8 cellular contexts compared by ENCODE assay signal in the genomic region with DNA sequence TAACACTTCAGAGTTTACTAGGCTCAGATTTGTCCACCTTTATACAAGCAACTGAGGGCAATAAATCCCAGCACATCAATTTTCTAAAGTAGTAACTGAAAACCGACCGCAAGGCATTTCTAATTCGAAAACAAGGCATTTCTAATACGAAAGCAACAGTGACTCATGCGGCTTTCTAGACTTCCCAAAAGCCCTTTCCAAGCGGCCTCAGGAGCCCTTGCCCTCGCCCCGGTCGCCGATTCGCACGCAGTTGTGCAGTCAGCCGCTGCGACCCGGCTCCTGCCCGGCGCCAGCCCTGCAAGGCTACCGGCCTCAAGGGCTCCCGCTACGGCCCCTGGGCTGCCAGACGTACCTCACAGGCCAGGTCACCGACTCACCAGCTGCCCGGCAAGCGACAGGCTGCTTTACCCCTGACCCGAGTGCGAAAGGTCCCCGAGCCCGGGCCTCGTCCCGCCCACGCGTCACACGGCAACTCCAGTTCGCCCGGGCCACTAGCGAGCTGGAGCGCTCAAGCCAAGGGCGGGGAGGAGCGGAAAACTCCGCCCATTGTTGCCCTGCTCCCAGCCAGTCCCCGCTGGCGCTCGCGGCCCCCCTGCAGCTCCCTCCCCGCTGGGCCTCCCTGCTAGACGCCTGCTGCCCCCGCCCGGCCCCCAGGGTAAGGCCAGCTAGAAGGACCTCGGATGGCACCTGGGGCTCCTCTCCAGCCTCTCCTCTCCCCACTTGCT. TPM values are rescaled to one million over a fixed set of nuclear protein-coding genes. Genes with fewer than 3 reads are reported as not detected.
DNase-seq lines count a peak whose midpoint lies in the region; ATAC-seq and TF ChIP-seq lines count a peak whose summit lies in the region.

No MANE protein-coding gene starts in this region.

- H3K36me3 Mint-ChIP-seq in GM23338 (ENCODE audit: low read depth): no peaks in the 10 kb centered on the region

- H3K4me3 Mint-ChIP-seq in GM23338: peak overlapping the region; percentile 78

- H2AFZ ChIP-seq in GM23338: peak overlapping the region; percentile 83

- H3K36me3 ChIP-seq in ES-I3 (ENCODE audit: insufficient read depth, low read length) (no peaks in the 10 kb centered on the region), GM23338 (ENCODE audit: insufficient read depth) (no peaks in the 10 kb centered on the region), vagina (no peaks in the 10 kb centered on the region)

- no peaks in the 10 kb centered on the region for H3K9me3 ChIP-seq in ES-I3 (ENCODE audit: control insufficient read depth, insufficient read depth, low read length)
- no peaks in the 10 kb centered on the region for H3K9me3 ChIP-seq in vagina

- H3K27me3 Mint-ChIP-seq in GM23338 (ENCODE audit: insufficient read depth, low read depth, poor library complexity): no peaks in the 10 kb centered on the region

- no peak for TF ChIP-seq POLR2A in vagina (IDR thresholded peaks at IDR 0.05)

- H3K4me3 ChIP-seq in GM23338 (peak overlapping the region; percentile 75), vagina (peak overlapping the region; percentile 58 to 68)

- no peaks in the 10 kb centered on the region for H3K9me2 ChIP-seq in GM23338 (ENCODE audit: insufficient read depth)

- DNase-seq in GM23338 (ENCODE audit: low spot score) (peak; percentile 90), LoVo (ENCODE audit: low spot score) (peak; percentile 91), T-helper 2 cell (peak; percentile 61 to 83 (median 69)), anterior cingulate cortex (lab: John Stamatoyannopoulos, UW) (peak in 55 of 58 donors; percentile 19 to 92 (median 81)), hepatic stellate cell (ENCODE audit: low spot score) (peak; percentile 82), putamen (ENCODE audit: low spot score) (peak; percentile 85), vagina (ENCODE audit: extremely low spot score in 2 of 2) (no peak)

- H3K27ac ChIP-seq in GM23338 (ENCODE audit: low read depth) (peak overlapping the region; percentile 56), vagina (peak overlapping the region; percentile 79)

- peaks cover 26% of the 10 kb centered on the region for H3K4me1 Mint-ChIP-seq in GM23338

- no peaks in the 10 kb centered on the region for H3F3A ChIP-seq in GM23338 (replicated peaks; ENCODE audit: low read depth)

- peak overlapping the region; percentile 80 for H3K27ac Mint-ChIP-seq in GM23338

- H3K9me3 Mint-ChIP-seq in GM23338: no peaks in the 10 kb centered on the region; the same call in 2 of the 3 replicates

- no peaks in the 10 kb centered on the region for H3K27me3 ChIP-seq in GM23338 (ENCODE audit: insufficient read depth)
- no peaks in the 10 kb centered on the region for H3K27me3 ChIP-seq in vagina

- H3K9ac ChIP-seq in ES-I3 (ENCODE audit: low read depth, low read length): peak overlapping the region; percentile 91

- peak overlapping the region; percentile 77 for H3K4me2 ChIP-seq in GM23338

- peaks cover 34% of the 10 kb centered on the region for H4K20me1 ChIP-seq in GM23338 (replicated peaks; ENCODE audit: insufficient read depth)

- peak in 1 of 2 experiments; percentile 39; a peak in 2 of 4 replicates for TF ChIP-seq CTCF in GM23338 (conservative IDR thresholded peaks at IDR 0.05; ENCODE audit: low read depth in 2 of 2)
- no peak for TF ChIP-seq CTCF in vagina (IDR thresholded peaks at IDR 0.05)

- ATAC-seq in GM23338: peak; percentile 94

- intact Hi-C loops in vagina (cut with DNase I): no loop called here

- H3K4me1 ChIP-seq in ES-I3 (ENCODE audit: insufficient read depth, low read length) (peaks cover 19% of the 10 kb centered on the region), GM23338 (ENCODE audit: insufficient read depth) (peaks cover 37% of the 10 kb centered on the region), vagina (peaks cover 95% of the 10 kb centered on the region)

- peaks cover 94% of the 10 kb centered on the region for H3K79me2 ChIP-seq in GM23338 (replicated peaks; ENCODE audit: insufficient read depth)

TF ChIP-seq in GM23338, 12 proteins besides CTCF, POLR2A, EP300 and RAD21 (continues in another document):
- TF ChIP-seq, protein P1, sequence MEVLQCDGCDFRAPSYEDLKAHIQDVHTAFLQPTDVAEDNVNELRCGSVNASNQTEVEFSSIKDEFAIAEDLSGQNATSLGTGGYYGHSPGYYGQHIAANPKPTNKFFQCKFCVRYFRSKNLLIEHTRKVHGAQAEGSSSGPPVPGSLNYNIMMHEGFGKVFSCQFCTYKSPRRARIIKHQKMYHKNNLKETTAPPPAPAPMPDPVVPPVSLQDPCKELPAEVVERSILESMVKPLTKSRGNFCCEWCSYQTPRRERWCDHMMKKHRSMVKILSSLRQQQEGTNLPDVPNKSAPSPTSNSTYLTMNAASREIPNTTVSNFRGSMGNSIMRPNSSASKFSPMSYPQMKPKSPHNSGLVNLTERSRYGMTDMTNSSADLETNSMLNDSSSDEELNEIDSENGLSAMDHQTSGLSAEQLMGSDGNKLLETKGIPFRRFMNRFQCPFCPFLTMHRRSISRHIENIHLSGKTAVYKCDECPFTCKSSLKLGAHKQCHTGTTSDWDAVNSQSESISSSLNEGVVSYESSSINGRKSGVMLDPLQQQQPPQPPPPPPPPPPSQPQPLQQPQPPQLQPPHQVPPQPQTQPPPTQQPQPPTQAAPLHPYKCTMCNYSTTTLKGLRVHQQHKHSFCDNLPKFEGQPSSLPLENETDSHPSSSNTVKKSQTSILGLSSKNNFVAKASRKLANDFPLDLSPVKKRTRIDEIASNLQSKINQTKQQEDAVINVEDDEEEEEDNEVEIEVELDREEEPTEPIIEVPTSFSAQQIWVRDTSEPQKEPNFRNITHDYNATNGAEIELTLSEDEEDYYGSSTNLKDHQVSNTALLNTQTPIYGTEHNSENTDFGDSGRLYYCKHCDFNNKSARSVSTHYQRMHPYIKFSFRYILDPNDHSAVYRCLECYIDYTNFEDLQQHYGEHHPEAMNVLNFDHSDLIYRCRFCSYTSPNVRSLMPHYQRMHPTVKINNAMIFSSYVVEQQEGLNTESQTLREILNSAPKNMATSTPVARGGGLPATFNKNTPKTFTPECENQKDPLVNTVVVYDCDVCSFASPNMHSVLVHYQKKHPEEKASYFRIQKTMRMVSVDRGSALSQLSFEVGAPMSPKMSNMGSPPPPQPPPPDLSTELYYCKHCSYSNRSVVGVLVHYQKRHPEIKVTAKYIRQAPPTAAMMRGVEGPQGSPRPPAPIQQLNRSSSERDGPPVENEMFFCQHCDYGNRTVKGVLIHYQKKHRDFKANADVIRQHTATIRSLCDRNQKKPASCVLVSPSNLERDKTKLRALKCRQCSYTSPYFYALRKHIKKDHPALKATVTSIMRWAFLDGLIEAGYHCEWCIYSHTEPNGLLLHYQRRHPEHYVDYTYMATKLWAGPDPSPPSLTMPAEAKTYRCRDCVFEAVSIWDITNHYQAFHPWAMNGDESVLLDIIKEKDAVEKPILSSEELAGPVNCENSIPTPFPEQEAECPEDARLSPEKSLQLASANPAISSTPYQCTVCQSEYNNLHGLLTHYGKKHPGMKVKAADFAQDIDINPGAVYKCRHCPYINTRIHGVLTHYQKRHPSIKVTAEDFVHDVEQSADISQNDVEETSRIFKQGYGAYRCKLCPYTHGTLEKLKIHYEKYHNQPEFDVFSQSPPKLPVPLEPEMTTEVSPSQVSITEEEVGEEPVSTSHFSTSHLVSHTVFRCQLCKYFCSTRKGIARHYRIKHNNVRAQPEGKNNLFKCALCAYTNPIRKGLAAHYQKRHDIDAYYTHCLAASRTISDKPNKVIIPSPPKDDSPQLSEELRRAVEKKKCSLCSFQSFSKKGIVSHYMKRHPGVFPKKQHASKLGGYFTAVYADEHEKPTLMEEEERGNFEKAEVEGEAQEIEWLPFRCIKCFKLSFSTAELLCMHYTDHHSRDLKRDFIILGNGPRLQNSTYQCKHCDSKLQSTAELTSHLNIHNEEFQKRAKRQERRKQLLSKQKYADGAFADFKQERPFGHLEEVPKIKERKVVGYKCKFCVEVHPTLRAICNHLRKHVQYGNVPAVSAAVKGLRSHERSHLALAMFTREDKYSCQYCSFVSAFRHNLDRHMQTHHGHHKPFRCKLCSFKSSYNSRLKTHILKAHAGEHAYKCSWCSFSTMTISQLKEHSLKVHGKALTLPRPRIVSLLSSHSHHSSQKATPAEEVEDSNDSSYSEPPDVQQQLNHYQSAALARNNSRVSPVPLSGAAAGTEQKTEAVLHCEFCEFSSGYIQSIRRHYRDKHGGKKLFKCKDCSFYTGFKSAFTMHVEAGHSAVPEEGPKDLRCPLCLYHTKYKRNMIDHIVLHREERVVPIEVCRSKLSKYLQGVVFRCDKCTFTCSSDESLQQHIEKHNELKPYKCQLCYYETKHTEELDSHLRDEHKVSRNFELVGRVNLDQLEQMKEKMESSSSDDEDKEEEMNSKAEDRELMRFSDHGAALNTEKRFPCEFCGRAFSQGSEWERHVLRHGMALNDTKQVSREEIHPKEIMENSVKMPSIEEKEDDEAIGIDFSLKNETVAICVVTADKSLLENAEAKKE (CRISPR knock-in tag; IDR thresholded peaks at IDR 0.05): no peak
- TF ChIP-seq POLR2AphosphoS5 (IDR thresholded peaks at IDR 0.05; ENCODE audit: low read depth) (peak; percentile 72), NANOG (IDR thresholded peaks at IDR 0.05; ENCODE audit: borderline replicate concordance) (no peak), STAT1 (IDR thresholded peaks at IDR 0.05; ENCODE audit: unreplicated experiment) (no peak), ZNF114 (CRISPR knock-in tag; IDR thresholded peaks at IDR 0.05) (no peak), CREB1 (CRISPR knock-in tag; IDR thresholded peaks at IDR 0.05; ENCODE audit: low read depth) (peak; percentile 69)

RNA-seq across cellular contexts. Expression of a gene that starts 7.3 kb away (rescaled TPM):
- 76.9 and 79.8 TPM in 2 replicates for total RNA-seq in GM23338 (2014; rRNA removed; shearing (Covaris generic))
- polyA plus RNA-seq in GM23338 (2016; fragmentation: Nextera tagmentation; extraction: Ambion mirVana): 24.0 and 24.9 TPM in 2 replicates
- total RNA-seq in vagina: 110 TPM

RNA-seq across cellular contexts. Expression of a gene that starts 22.9 kb away (rescaled TPM):
- not detected in 2 replicates for total RNA-seq in GM23338 (2014; rRNA removed; shearing (Covaris generic))
- polyA plus RNA-seq in GM23338 (2016; fragmentation: Nextera tagmentation; extraction: Ambion mirVana): not detected in 2 replicates
- not detected for total RNA-seq in vagina

RNA-seq across cellular contexts. Expression of a gene that starts 50.9 kb away (rescaled TPM):
- 110 and 120 TPM in 2 replicates for total RNA-seq in GM23338 (2014; rRNA removed; shearing (Covaris generic))
- polyA plus RNA-seq in GM23338 (2016; fragmentation: Nextera tagmentation; extraction: Ambion mirVana): 199 and 218 TPM in 2 replicates
- total RNA-seq in vagina: 47.6 TPM

Comparison
In these comparisons a context has a peak if more than half of its experiments do, and no peak if none do; other contexts are left out.
1. DNase-seq: peak in GM23338 (single experiment), LoVo (single experiment), T-helper 2 cell (5 of 5), anterior cingulate cortex (55 of 58), hepatic stellate cell (single experiment) and putamen (single experiment); none in vagina (0 of 2).